In the genomic region with DNA sequence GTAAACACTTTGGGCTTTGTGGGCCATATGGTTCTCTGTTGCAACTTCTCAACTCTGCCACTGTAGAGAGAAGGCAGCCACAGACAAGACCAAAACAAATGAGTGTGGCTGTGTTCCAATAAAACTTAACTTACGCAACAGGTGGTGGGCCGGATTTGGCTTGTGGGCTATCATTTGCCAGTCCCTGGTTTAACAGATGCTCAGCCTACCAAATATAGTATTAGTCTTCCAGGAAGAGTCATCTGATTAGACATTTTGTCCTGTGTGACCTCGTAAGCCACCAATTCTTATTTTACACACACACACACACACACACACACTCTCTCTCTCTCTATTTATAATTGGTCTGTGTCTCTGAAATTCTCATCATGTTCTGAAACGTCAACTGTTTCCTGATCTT, we compare ENCODE assay signal across 8 cellular contexts.
DNase-seq lines count a peak whose midpoint lies in the region; ATAC-seq and TF ChIP-seq lines count a peak whose summit lies in the region.

No MANE protein-coding gene starts in this region.

- H3K36me3 Mint-ChIP-seq in activated naive CD8-positive, alpha-beta T cell treated with anti-CD3 and anti-CD28 coated beads, Interleukin-2, amount 10 ng/mL, durations not matched to agents 7 days and 5 days, result peaks cover 32% of the 10 kb centered on the region

- ATAC-seq in activated naive CD8-positive, alpha-beta T cell treated with anti-CD3 and anti-CD28 coated beads, Interleukin-2, amount 10 ng/mL, durations not matched to agents 7 days and 5 days (ENCODE audit: low read depth), result peak; percentile 94
- peak; percentile 73 for ATAC-seq in lung (ENCODE audit: insufficient read depth, low FRiP score)
- ATAC-seq in GM21529 (IDR thresholded peaks at IDR 0.05; ENCODE audit: unreplicated experiment), result no peak
- no peak for ATAC-seq in HG03196 (IDR thresholded peaks at IDR 0.05; ENCODE audit: unreplicated experiment)

- no peaks in the 10 kb centered on the region for H3K27me3 ChIP-seq in lung (ENCODE audit: control insufficient read depth, insufficient read depth)
- no peaks in the 10 kb centered on the region for H3K27me3 ChIP-seq in brain microvascular endothelial cell (replicated peaks)

- H3K27me3 Mint-ChIP-seq in activated naive CD8-positive, alpha-beta T cell treated with anti-CD3 and anti-CD28 coated beads, Interleukin-2, amount 10 ng/mL, durations not matched to agents 7 days and 5 days, result no peaks in the 10 kb centered on the region

- H3K9me3 ChIP-seq in lung (ENCODE audit: control insufficient read depth in 2 of 2, insufficient read depth in 1 of 2, low read length in 1 of 2), result no peaks in the 10 kb centered on the region

- H3K4me3 ChIP-seq in lung (no peak overlapping the region), brain microvascular endothelial cell (ENCODE audit: low read depth, low read length) (no peak overlapping the region)

- in situ Hi-C loops in brain microvascular endothelial cell (cut with HindIII; ENCODE audit: low pct_ligation_motif_present, low sequenced_read_pairs), result no loop called here

- H3K27ac Mint-ChIP-seq in activated naive CD8-positive, alpha-beta T cell treated with anti-CD3 and anti-CD28 coated beads, Interleukin-2, amount 10 ng/mL, durations not matched to agents 7 days and 5 days, result peak overlapping the region; percentile 82

- TF ChIP-seq CTCF in lung (IDR thresholded peaks at IDR 0.05; ENCODE audit: control extremely low read depth, extremely low read depth) (no peak), brain microvascular endothelial cell (IDR thresholded peaks at IDR 0.05; ENCODE audit: low read depth, low read length, missing control alignments) (no peak)

- H3K4me1 ChIP-seq in lung (ENCODE audit: control insufficient read depth in 2 of 2, insufficient read depth in 2 of 2, low read length in 2 of 2), result peaks cover 2 to 6% of the 10 kb centered on the region in 2 donors

- H3K4me1 Mint-ChIP-seq in activated naive CD8-positive, alpha-beta T cell treated with anti-CD3 and anti-CD28 coated beads, Interleukin-2, amount 10 ng/mL, durations not matched to agents 7 days and 5 days, result peaks cover 37% of the 10 kb centered on the region

- peak overlapping the region; percentile 62 for H3K4me3 Mint-ChIP-seq in activated naive CD8-positive, alpha-beta T cell treated with anti-CD3 and anti-CD28 coated beads, Interleukin-2, amount 10 ng/mL, durations not matched to agents 7 days and 5 days

- peaks cover 1% of the 10 kb centered on the region for H3K9me3 Mint-ChIP-seq in activated naive CD8-positive, alpha-beta T cell treated with anti-CD3 and anti-CD28 coated beads, Interleukin-2, amount 10 ng/mL, durations not matched to agents 7 days and 5 days

- 13 to 20% methylated on average over 4 of the region's 4 CpGs for WGBS in lung, 2 donors

- H3K27ac ChIP-seq in lung (ENCODE audit: low read depth in 1 of 2, low read length in 1 of 2) (peak overlapping the region in 1 of 2 donors; percentile 52), brain microvascular endothelial cell (no peak overlapping the region)

- H3K36me3 ChIP-seq in lung (ENCODE audit: control insufficient read depth in 2 of 2, insufficient read depth in 2 of 2, low read length in 2 of 2) (no peaks in the 10 kb centered on the region), brain microvascular endothelial cell (replicated peaks) (no peaks in the 10 kb centered on the region)

- POLR2A ChIA-PET in activated naive CD8-positive, alpha-beta T cell treated with anti-CD3 and anti-CD28 coated beads, Interleukin-2, amount 10 ng/mL, durations not matched to agents 7 days and 5 days (lab: Charles Lee), result interaction anchor here (0.6 to 1.3 kb wide), 3 partner anchors 122 to 1567 kb away, joined by 3 read pairs; no protein-coding TSS in a partner anchor

- peak; percentile 76 for DNase-seq in AG20443 (ENCODE audit: low spot score)
- DNase-seq in M059J (ENCODE audit: low read depth), result peak; percentile 79
- DNase-seq in activated naive CD8-positive, alpha-beta T cell treated with anti-CD3 and anti-CD28 coated beads, Interleukin-2, amount 10 ng/mL, durations not matched to agents 7 days and 5 days, result peak; percentile 63
- peak; percentile 42 for DNase-seq in lung (ENCODE audit: low spot score)
- no peak for DNase-seq in brain microvascular endothelial cell
- DNase-seq in activated CD4-positive, alpha-beta T cell treated with anti-CD3 and anti-CD28 coated beads, Interleukin-2, amount 50 U/mL, for 4 hours, result no peak

Comparison
In these comparisons a context has a peak if more than half of its experiments do, and no peak if none do; other contexts are left out.
1. DNase-seq: peak in AG20443 (single experiment), M059J (single experiment), activated naive CD8-positive, alpha-beta T cell treated with anti-CD3 and anti-CD28 coated beads, Interleukin-2, amount 10 ng/mL, durations not matched to agents 7 days and 5 days (single experiment) and lung (single experiment); none in brain microvascular endothelial cell (single experiment) and activated CD4-positive, alpha-beta T cell treated with anti-CD3 and anti-CD28 coated beads, Interleukin-2, amount 50 U/mL, for 4 hours (0 of 2).
2. ATAC-seq: peak in activated naive CD8-positive, alpha-beta T cell treated with anti-CD3 and anti-CD28 coated beads, Interleukin-2, amount 10 ng/mL, durations not matched to agents 7 days and 5 days (single experiment) and lung (single experiment); none in GM21529 (single experiment) and HG03196 (single experiment).